In the genomic region with DNA sequence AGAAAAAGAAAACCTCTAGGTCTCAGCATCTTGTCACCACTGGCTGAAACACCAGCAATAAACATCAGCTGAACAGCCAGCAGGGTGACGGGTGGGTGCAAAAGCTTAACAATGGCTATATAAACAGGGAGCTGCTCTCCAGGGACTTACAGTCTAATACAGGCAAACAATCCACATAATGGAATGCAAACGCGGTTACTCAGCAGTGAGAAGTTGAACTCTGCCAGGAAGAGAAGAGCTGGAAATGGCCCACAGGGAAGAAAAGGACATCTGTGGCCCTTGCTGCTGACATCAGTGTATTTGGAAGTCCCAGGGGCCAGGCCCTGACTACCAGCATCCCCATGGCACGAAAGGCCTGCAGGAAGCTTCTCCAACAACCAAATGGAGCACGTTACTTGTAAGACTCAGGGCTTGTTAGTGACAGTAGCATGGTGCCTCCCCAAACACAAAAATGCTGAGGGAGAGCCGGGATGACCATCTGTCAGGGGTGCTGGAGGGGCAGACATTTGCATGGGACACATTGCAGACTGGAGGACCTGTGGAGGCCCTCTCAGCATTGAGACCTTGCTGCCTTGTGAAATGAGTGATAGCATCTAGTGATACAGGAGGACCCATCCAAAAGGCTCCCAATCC, we compare ENCODE assay signal across 1 cellular context.
TF ChIP-seq lines count a peak whose summit lies in the region.

No MANE protein-coding gene starts in this region.

TF ChIP-seq in HepG2, 621 proteins besides CTCF, POLR2A, EP300 and RAD21 (continued from another document and continues in another):
- TF ChIP-seq, protein P1, sequence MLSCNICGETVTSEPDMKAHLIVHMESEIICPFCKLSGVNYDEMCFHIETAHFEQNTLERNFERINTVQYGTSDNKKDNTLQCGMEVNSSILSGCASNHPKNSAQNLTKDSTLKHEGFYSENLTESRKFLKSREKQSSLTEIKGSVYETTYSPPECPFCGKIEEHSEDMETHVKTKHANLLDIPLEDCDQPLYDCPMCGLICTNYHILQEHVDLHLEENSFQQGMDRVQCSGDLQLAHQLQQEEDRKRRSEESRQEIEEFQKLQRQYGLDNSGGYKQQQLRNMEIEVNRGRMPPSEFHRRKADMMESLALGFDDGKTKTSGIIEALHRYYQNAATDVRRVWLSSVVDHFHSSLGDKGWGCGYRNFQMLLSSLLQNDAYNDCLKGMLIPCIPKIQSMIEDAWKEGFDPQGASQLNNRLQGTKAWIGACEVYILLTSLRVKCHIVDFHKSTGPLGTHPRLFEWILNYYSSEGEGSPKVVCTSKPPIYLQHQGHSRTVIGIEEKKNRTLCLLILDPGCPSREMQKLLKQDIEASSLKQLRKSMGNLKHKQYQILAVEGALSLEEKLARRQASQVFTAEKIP (CRISPR knock-in tag; IDR thresholded peaks at IDR 0.05; ENCODE audit: borderline replicate concordance), result no peak
- peak; percentile 51; the same call in 1 of the 2 replicates for TF ChIP-seq SAP130 (CRISPR knock-in tag; IDR thresholded peaks at IDR 0.05; ENCODE audit: low read depth)
- no peak for TF ChIP-seq MED8 (CRISPR knock-in tag; IDR thresholded peaks at IDR 0.05; ENCODE audit: insufficient replicate concordance)
- TF ChIP-seq, protein P2, sequence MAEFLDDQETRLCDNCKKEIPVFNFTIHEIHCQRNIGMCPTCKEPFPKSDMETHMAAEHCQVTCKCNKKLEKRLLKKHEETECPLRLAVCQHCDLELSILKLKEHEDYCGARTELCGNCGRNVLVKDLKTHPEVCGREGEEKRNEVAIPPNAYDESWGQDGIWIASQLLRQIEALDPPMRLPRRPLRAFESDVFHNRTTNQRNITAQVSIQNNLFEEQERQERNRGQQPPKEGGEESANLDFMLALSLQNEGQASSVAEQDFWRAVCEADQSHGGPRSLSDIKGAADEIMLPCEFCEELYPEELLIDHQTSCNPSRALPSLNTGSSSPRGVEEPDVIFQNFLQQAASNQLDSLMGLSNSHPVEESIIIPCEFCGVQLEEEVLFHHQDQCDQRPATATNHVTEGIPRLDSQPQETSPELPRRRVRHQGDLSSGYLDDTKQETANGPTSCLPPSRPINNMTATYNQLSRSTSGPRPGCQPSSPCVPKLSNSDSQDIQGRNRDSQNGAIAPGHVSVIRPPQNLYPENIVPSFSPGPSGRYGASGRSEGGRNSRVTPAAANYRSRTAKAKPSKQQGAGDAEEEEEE (CRISPR knock-in tag; IDR thresholded peaks at IDR 0.05; ENCODE audit: borderline replicate concordance), result no peak
- no peak for TF ChIP-seq KDM2A (CRISPR knock-in tag; IDR thresholded peaks at IDR 0.05; ENCODE audit: borderline replicate concordance, low read depth)
- no peak for TF ChIP-seq DNMT3B (CRISPR knock-in tag; conservative IDR thresholded peaks at IDR 0.05)
- TF ChIP-seq ZFP36 (IDR thresholded peaks at IDR 0.05; ENCODE audit: borderline replicate concordance, low read depth, low read length, partially characterized antibody), result no peak
- TF ChIP-seq CENPX (CRISPR knock-in tag; IDR thresholded peaks at IDR 0.05), result no peak
- TF ChIP-seq, protein P3, sequence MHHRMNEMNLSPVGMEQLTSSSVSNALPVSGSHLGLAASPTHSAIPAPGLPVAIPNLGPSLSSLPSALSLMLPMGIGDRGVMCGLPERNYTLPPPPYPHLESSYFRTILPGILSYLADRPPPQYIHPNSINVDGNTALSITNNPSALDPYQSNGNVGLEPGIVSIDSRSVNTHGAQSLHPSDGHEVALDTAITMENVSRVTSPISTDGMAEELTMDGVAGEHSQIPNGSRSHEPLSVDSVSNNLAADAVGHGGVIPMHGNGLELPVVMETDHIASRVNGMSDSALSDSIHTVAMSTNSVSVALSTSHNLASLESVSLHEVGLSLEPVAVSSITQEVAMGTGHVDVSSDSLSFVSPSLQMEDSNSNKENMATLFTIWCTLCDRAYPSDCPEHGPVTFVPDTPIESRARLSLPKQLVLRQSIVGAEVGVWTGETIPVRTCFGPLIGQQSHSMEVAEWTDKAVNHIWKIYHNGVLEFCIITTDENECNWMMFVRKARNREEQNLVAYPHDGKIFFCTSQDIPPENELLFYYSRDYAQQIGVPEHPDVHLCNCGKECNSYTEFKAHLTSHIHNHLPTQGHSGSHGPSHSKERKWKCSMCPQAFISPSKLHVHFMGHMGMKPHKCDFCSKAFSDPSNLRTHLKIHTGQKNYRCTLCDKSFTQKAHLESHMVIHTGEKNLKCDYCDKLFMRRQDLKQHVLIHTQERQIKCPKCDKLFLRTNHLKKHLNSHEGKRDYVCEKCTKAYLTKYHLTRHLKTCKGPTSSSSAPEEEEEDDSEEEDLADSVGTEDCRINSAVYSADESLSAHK (CRISPR knock-in tag; IDR thresholded peaks at IDR 0.05; ENCODE audit: borderline replicate concordance), result no peak
- TF ChIP-seq, protein P4, sequence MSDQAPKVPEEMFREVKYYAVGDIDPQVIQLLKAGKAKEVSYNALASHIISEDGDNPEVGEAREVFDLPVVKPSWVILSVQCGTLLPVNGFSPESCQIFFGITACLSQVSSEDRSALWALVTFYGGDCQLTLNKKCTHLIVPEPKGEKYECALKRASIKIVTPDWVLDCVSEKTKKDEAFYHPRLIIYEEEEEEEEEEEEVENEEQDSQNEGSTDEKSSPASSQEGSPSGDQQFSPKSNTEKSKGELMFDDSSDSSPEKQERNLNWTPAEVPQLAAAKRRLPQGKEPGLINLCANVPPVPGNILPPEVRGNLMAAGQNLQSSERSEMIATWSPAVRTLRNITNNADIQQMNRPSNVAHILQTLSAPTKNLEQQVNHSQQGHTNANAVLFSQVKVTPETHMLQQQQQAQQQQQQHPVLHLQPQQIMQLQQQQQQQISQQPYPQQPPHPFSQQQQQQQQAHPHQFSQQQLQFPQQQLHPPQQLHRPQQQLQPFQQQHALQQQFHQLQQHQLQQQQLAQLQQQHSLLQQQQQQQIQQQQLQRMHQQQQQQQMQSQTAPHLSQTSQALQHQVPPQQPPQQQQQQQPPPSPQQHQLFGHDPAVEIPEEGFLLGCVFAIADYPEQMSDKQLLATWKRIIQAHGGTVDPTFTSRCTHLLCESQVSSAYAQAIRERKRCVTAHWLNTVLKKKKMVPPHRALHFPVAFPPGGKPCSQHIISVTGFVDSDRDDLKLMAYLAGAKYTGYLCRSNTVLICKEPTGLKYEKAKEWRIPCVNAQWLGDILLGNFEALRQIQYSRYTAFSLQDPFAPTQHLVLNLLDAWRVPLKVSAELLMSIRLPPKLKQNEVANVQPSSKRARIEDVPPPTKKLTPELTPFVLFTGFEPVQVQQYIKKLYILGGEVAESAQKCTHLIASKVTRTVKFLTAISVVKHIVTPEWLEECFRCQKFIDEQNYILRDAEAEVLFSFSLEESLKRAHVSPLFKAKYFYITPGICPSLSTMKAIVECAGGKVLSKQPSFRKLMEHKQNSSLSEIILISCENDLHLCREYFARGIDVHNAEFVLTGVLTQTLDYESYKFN (CRISPR knock-in tag; conservative IDR thresholded peaks at IDR 0.05), result no peak
- TF ChIP-seq, protein P5, sequence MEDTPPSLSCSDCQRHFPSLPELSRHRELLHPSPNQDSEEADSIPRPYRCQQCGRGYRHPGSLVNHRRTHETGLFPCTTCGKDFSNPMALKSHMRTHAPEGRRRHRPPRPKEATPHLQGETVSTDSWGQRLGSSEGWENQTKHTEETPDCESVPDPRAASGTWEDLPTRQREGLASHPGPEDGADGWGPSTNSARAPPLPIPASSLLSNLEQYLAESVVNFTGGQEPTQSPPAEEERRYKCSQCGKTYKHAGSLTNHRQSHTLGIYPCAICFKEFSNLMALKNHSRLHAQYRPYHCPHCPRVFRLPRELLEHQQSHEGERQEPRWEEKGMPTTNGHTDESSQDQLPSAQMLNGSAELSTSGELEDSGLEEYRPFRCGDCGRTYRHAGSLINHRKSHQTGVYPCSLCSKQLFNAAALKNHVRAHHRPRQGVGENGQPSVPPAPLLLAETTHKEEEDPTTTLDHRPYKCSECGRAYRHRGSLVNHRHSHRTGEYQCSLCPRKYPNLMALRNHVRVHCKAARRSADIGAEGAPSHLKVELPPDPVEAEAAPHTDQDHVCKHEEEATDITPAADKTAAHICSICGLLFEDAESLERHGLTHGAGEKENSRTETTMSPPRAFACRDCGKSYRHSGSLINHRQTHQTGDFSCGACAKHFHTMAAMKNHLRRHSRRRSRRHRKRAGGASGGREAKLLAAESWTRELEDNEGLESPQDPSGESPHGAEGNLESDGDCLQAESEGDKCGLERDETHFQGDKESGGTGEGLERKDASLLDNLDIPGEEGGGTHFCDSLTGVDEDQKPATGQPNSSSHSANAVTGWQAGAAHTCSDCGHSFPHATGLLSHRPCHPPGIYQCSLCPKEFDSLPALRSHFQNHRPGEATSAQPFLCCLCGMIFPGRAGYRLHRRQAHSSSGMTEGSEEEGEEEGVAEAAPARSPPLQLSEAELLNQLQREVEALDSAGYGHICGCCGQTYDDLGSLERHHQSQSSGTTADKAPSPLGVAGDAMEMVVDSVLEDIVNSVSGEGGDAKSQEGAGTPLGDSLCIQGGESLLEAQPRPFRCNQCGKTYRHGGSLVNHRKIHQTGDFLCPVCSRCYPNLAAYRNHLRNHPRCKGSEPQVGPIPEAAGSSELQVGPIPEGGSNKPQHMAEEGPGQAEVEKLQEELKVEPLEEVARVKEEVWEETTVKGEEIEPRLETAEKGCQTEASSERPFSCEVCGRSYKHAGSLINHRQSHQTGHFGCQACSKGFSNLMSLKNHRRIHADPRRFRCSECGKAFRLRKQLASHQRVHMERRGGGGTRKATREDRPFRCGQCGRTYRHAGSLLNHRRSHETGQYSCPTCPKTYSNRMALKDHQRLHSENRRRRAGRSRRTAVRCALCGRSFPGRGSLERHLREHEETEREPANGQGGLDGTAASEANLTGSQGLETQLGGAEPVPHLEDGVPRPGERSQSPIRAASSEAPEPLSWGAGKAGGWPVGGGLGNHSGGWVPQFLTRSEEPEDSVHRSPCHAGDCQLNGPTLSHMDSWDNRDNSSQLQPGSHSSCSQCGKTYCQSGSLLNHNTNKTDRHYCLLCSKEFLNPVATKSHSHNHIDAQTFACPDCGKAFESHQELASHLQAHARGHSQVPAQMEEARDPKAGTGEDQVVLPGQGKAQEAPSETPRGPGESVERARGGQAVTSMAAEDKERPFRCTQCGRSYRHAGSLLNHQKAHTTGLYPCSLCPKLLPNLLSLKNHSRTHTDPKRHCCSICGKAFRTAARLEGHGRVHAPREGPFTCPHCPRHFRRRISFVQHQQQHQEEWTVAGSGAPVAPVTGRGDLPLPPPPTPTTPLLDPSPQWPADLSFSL (CRISPR knock-in tag; IDR thresholded peaks at IDR 0.05), result no peak
- TF ChIP-seq BHLHE40 (IDR thresholded peaks at IDR 0.05; ENCODE audit: low read length), result no peak
- no peak for TF ChIP-seq ZNF577 (CRISPR knock-in tag; IDR thresholded peaks at IDR 0.05; ENCODE audit: borderline replicate concordance, low read depth)
- TF ChIP-seq, protein P6, sequence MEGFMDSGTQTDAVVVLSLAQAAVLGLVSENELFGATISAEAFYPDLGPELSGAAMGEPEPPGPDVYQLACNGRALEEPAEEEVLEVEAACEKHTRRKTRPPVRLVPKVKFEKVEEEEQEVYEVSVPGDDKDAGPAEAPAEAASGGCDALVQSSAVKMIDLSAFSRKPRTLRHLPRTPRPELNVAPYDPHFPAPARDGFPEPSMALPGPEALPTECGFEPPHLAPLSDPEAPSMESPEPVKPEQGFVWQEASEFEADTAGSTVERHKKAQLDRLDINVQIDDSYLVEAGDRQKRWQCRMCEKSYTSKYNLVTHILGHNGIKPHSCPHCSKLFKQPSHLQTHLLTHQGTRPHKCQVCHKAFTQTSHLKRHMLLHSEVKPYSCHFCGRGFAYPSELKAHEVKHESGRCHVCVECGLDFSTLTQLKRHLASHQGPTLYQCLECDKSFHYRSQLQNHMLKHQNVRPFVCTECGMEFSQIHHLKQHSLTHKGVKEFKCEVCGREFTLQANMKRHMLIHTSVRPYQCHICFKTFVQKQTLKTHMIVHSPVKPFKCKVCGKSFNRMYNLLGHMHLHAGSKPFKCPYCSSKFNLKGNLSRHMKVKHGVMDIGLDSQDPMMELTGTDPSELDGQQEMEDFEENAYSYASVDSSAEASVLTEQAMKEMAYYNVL (CRISPR knock-in tag; IDR thresholded peaks at IDR 0.05; ENCODE audit: borderline replicate concordance), result peak; percentile 42; the same call in 1 of the 2 replicates
- TF ChIP-seq, protein P7, sequence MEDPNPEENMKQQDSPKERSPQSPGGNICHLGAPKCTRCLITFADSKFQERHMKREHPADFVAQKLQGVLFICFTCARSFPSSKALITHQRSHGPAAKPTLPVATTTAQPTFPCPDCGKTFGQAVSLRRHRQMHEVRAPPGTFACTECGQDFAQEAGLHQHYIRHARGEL (CRISPR knock-in tag; IDR thresholded peaks at IDR 0.05), result no peak
- TF ChIP-seq SAFB2 (CRISPR knock-in tag; IDR thresholded peaks at IDR 0.05; ENCODE audit: borderline replicate concordance, low read depth), result no peak
- no peak for TF ChIP-seq MAF1 (CRISPR knock-in tag; IDR thresholded peaks at IDR 0.05; ENCODE audit: borderline replicate concordance)
- TF ChIP-seq NFE2L2 (IDR thresholded peaks at IDR 0.05; ENCODE audit: low read length), result no peak
- no peak for TF ChIP-seq ZNF772 (CRISPR knock-in tag; IDR thresholded peaks at IDR 0.05)
- TF ChIP-seq, protein P8, sequence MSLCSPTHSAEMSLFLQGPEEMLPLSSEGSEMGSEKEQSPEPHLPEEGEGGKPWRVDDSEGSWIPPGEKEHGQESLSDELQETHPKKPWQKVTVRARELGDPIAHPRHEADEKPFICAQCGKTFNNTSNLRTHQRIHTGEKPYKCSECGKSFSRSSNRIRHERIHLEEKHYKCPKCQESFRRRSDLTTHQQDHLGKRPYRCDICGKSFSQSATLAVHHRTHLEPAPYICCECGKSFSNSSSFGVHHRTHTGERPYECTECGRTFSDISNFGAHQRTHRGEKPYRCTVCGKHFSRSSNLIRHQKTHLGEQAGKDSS (CRISPR knock-in tag; IDR thresholded peaks at IDR 0.05; ENCODE audit: borderline replicate concordance, low read depth), result no peak
- TF ChIP-seq, protein P9, sequence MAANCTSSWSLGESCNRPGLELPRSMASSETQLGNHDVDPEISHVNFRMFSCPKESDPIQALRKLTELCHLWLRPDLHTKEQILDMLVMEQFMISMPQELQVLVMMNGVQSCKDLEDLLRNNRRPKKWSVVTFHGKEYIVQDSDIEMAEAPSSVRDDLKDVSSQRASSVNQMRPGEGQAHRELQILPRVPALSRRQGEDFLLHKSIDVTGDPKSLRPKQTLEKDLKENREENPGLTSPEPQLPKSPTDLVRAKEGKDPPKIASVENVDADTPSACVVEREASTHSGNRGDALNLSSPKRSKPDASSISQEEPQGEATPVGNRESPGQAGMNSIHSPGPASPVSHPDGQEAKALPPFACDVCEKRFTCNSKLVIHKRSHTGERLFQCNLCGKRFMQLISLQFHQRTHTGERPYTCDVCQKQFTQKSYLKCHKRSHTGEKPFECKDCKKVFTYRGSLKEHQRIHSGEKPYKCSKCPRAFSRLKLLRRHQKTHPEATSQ (CRISPR knock-in tag; IDR thresholded peaks at IDR 0.05; ENCODE audit: borderline replicate concordance), result no peak
- TF ChIP-seq, protein P10, sequence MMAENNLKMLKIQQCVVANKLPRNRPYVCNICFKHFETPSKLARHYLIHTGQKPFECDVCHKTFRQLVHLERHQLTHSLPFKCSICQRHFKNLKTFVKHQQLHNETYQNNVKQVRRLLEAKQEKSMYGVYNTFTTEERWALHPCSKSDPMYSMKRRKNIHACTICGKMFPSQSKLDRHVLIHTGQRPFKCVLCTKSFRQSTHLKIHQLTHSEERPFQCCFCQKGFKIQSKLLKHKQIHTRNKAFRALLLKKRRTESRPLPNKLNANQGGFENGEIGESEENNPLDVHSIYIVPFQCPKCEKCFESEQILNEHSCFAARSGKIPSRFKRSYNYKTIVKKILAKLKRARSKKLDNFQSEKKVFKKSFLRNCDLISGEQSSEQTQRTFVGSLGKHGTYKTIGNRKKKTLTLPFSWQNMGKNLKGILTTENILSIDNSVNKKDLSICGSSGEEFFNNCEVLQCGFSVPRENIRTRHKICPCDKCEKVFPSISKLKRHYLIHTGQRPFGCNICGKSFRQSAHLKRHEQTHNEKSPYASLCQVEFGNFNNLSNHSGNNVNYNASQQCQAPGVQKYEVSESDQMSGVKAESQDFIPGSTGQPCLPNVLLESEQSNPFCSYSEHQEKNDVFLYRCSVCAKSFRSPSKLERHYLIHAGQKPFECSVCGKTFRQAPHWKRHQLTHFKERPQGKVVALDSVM (CRISPR knock-in tag; IDR thresholded peaks at IDR 0.05), result no peak
- TF ChIP-seq SMC3 (IDR thresholded peaks at IDR 0.05; ENCODE audit: low read length), result peak; percentile 32; the same call in 1 of the 2 replicates
- no peak for TF ChIP-seq ATF1 (CRISPR knock-in tag; IDR thresholded peaks at IDR 0.05)
- peak; percentile 89 for TF ChIP-seq BCL6 (CRISPR knock-in tag; IDR thresholded peaks at IDR 0.05)
- no peak for TF ChIP-seq ZNF616 (CRISPR knock-in tag; IDR thresholded peaks at IDR 0.05; ENCODE audit: low read depth)
